ENCODE assay signal across 11 cellular contexts in the genomic region with DNA sequence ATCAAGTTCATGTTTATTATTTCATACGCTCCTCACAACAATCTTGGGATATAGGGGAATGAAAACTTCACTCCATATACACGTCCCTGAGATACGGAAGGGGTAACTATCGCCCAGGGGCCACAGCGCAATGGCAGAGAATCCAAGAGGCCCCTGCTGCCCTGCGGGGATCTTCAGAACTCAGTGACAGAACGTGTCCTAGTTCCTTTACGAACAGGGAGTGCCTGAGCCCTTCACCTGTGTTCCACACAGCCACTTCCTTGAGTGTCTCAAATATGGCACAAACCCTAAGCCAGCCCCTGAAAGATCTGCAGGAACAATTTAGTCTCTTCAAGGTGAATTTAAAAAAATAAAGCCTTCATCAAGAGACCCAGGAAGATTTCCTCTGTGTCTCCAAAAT. TPM values are rescaled to one million over a fixed set of nuclear protein-coding genes. Genes with fewer than 3 reads are reported as not detected.
"Had no signal": no experiment of that assay in that cellular context is flagged by ENCODE, and none has a peak within 500 bp of the region (broad histone marks: within the 10 kb centered on the region; RNA-seq: fewer than 3 reads in every experiment).

No MANE protein-coding gene starts in this region.

- ATAC-seq: HCT116, HepG2 had no signal

- H3K27ac ChIP-seq: GM23248, HL-60 had no signal

- H3K4me3 ChIP-seq: GM23248, HAP-1 had no signal

- H3K9me3 ChIP-seq: HAP-1 had no signal

- H3K9me3 Mint-ChIP-seq: HFFc6, IgD-negative memory B cell had no signal

- H3K36me3 ChIP-seq: HAP-1 had no signal

- H3K9ac ChIP-seq: GM23248 had no signal

- H3K4me3 Mint-ChIP-seq: HFFc6, IgD-negative memory B cell had no signal

- DNase-seq: GM23248, GOT3, H7, HFFc6 had no signal

- H3K27ac Mint-ChIP-seq: HFFc6, IgD-negative memory B cell had no signal

RNA-seq across cellular contexts. Expression of gene LYZL1, which starts 25.9 kb away (rescaled TPM):
- total RNA-seq: GM23248, H4, H7, HepG2, HFFc6, HT1080 had no signal
- polyA plus RNA-seq: GM23248, HepG2, IgD-negative memory B cell had no signal
